11 cellular contexts compared by ENCODE assay signal in genomic region chr4:18559492-18559891, GRCh38.
"Had no signal": no experiment of that assay in that cellular context is flagged by ENCODE, and none has a peak within 500 bp of the region (broad histone marks: within the 10 kb centered on the region; RNA-seq: fewer than 3 reads in every experiment).

No MANE protein-coding gene starts in this region.

- H3K4me3 ChIP-seq: GM23248, GM23338, HAP-1 had no signal

- DNase-seq: GM23248, GOT3, H7, H9, HCEC 1CT, HFFc6 had no signal

- H3K9ac ChIP-seq: GM23248 had no signal

- FAIRE-seq: H1, H54 had no signal

- H3K4me1 ChIP-seq: HAP-1 had no signal

- H3K9me3 ChIP-seq: HAP-1 had no signal

- H3K27ac ChIP-seq: GM23248 had no signal

- ATAC-seq: GM23338, HCT116 had no signal

- H2AFZ ChIP-seq: GM23248, GM23338 had no signal

- H3K4me2 ChIP-seq: GM23338 had no signal

- H3K36me3 ChIP-seq: HAP-1 had no signal
